ENCODE assay signal across 8 cellular contexts in genomic region chr5:140639093-140639821, GRCh38. TPM values are rescaled to one million over a fixed set of nuclear protein-coding genes. Genes with fewer than 3 reads are reported as not detected.
A peak's percentile ranks its signal among the peaks of the same experiment; 100 is the strongest.
DNase-seq lines count a peak whose midpoint lies in the region; ATAC-seq and TF ChIP-seq lines count a peak whose summit lies in the region.

Gene TMCO6 (plus strand): TSS chr5:140639451. CDS start chr5:140639528, 77 bp downstream.

- H3K9me3 Mint-ChIP-seq in endodermal cell (peaks cover 19% of the 10 kb centered on the region), mesothelial cell of epicardium (peaks cover 2% of the 10 kb centered on the region)

- peaks cover 9% of the 10 kb centered on the region for H3K4me1 ChIP-seq in HUES48 (ENCODE audit: control insufficient read depth, insufficient read depth, low read length)
- no peaks in the 10 kb centered on the region for H3K4me1 ChIP-seq in NT2/D1 (ENCODE audit: insufficient read depth, insufficient read length)
- peaks cover 7% of the 10 kb centered on the region for H3K4me1 ChIP-seq in endodermal cell (ENCODE audit: control insufficient read depth, insufficient read depth, low read length)

- H3K36me3 ChIP-seq in HUES48 (ENCODE audit: control insufficient read depth, insufficient read depth, low read length): peaks cover 33% of the 10 kb centered on the region
- H3K36me3 ChIP-seq in NT2/D1 (ENCODE audit: insufficient read depth, insufficient read length, low read length): peaks cover 29% of the 10 kb centered on the region
- peaks cover 21% of the 10 kb centered on the region for H3K36me3 ChIP-seq in endodermal cell (ENCODE audit: control insufficient read depth, insufficient read depth, low read length)

- H3K9ac ChIP-seq in HUES48 (ENCODE audit: low read depth, low read length) (peak within 1 kb of the TSS; percentile 71; the same call in 1 of the 2 replicates), NT2/D1 (ENCODE audit: insufficient read length, low read depth) (peak within 1 kb of the TSS; percentile 88), endodermal cell (ENCODE audit: extremely low read depth, low read length, poor library complexity, severe bottlenecking) (peak within 1 kb of the TSS; percentile 58)

- peak within 1 kb of the TSS; percentile 56 for H3K27ac ChIP-seq in HUES48 (ENCODE audit: low read depth, low read length)
- peak within 1 kb of the TSS; percentile 8 for H3K27ac ChIP-seq in endodermal cell (ENCODE audit: low read depth, low read length)

- WGBS in endodermal cell (ENCODE audit: insufficient coverage in 1 of 2, insufficient read length in 1 of 2), 2 experiments: 5 to 10% methylated on average over 37 to 57 of the region's 57 CpGs

- peaks cover 30% of the 10 kb centered on the region for H3K36me3 Mint-ChIP-seq in endodermal cell (ENCODE audit: low read depth)
- H3K36me3 Mint-ChIP-seq in mesothelial cell of epicardium: no peaks in the 10 kb centered on the region

- H3K4me3 Mint-ChIP-seq in endodermal cell (peak within 1 kb of the TSS; percentile 74), mesothelial cell of epicardium (peak within 1 kb of the TSS; percentile 74)

- ATAC-seq in GM21381 (IDR thresholded peaks at IDR 0.05; ENCODE audit: unreplicated experiment): peak; percentile 97

- in situ Hi-C loops in Caki2 (cut with HindIII; ENCODE audit: low pct_unique_long_range_greater_than_20kb, low sequenced_read_pairs): no loop called here

- H3K27me3 Mint-ChIP-seq in endodermal cell (ENCODE audit: insufficient read depth): no peaks in the 10 kb centered on the region
- H3K27me3 Mint-ChIP-seq in mesothelial cell of epicardium (ENCODE audit: low read depth): no peaks in the 10 kb centered on the region

- H3K27me3 ChIP-seq in HUES48 (ENCODE audit: control insufficient read depth, insufficient read depth, low read length) (peaks cover under 1% of the 10 kb centered on the region), NT2/D1 (ENCODE audit: insufficient read depth, insufficient read length) (no peaks in the 10 kb centered on the region), endodermal cell (ENCODE audit: control insufficient read depth, insufficient read depth, low read length, poor library complexity, severe bottlenecking) (no peaks in the 10 kb centered on the region)

- H3K27ac Mint-ChIP-seq in endodermal cell (peak within 1 kb of the TSS; percentile 84), mesothelial cell of epicardium (peak within 1 kb of the TSS; percentile 76)

- DNase-seq in Caki2 (ENCODE audit: low read depth) (peak; percentile 88), NT2/D1 (ENCODE audit: low read depth, low spot score) (peak; percentile 76), endodermal cell (peak; percentile 99), mesothelial cell of epicardium (ENCODE audit: low spot score in 2 of 2, unreplicated experiment in 2 of 2) (peak; percentile 95 to 97)
- DNase-seq in activated CD8-positive, alpha-beta memory T cell treated with anti-CD3 and anti-CD28 coated beads, Interleukin-2, amount 50 U/mL, for 1 hour (ENCODE audit: extremely low read depth): peak; percentile 92
- DNase-seq in stimulated activated CD8-positive, alpha-beta memory T cell treated with anti-CD3 and anti-CD28 coated beads, Interleukin-15, amount 100 ng/mL, for 48 hours (ENCODE audit: low read depth in 2 of 2): peak; percentile 96

- TF ChIP-seq CTCF in endodermal cell (conservative IDR thresholded peaks at IDR 0.05) (peak; percentile 80), mesothelial cell of epicardium (IDR thresholded peaks at IDR 0.05; ENCODE audit: unreplicated experiment) (no peak)

- H3K4me3 ChIP-seq in HUES48 (ENCODE audit: low read depth, low read length): peak within 1 kb of the TSS; percentile 81
- H3K4me3 ChIP-seq in NT2/D1 (ENCODE audit: insufficient read length, low read depth): peak within 1 kb of the TSS; percentile 71
- H3K4me3 ChIP-seq in endodermal cell (ENCODE audit: low read length): peak within 1 kb of the TSS; percentile 88

- H3K4me1 Mint-ChIP-seq in endodermal cell (peaks cover 11% of the 10 kb centered on the region), mesothelial cell of epicardium (peaks cover 15% of the 10 kb centered on the region)

- H3K9me3 ChIP-seq in HUES48 (ENCODE audit: control insufficient read depth, insufficient read depth, low read length) (no peaks in the 10 kb centered on the region), NT2/D1 (ENCODE audit: insufficient read depth, low read length) (no peaks in the 10 kb centered on the region), endodermal cell (ENCODE audit: control insufficient read depth, low read length) (peaks cover 13% of the 10 kb centered on the region)

RNA-seq across cellular contexts. Expression of gene TMCO6, which starts in this region (rescaled TPM):
- total RNA-seq in Caki2 (2014; rRNA removed; shearing (Covaris generic); ENCODE audit: low replicate concordance): 7.9 and 14.0 TPM in 2 replicates
- total RNA-seq in endodermal cell (10 to 100 TPM; 29.3 to 34.6 TPM), mesothelial cell of epicardium (20.6 to 21.2 TPM (median 21.0 TPM) in 3 replicates)
- 25.6 TPM for polyA plus RNA-seq in endodermal cell (2013, experiment 1 of 2)
- polyA plus RNA-seq in endodermal cell (2013, experiment 2 of 2): 22.8 TPM

Comparison
In these comparisons a context has a peak if more than half of its experiments do, and no peak if none do; other contexts are left out.
1. Peak in every context shown above with its lines: DNase-seq, ATAC-seq, H3K4me3 ChIP-seq and H3K27ac ChIP-seq.